In genomic region chr1:12477936-12478611, GRCh38 we compare ENCODE assay signal across 1 cellular context.
TF ChIP-seq lines count a peak whose summit lies in the region.

No MANE protein-coding gene starts in this region.

TF ChIP-seq in HepG2, 621 proteins besides CTCF, POLR2A, EP300 and RAD21 (continued from another document and continues in another):
- TF ChIP-seq ZNF615 (CRISPR knock-in tag; IDR thresholded peaks at IDR 0.05; ENCODE audit: borderline replicate concordance) (0 out of 2 replicates have a peak, but pooled peaks have one; percentile 81), HNRNPUL1 (IDR thresholded peaks at IDR 0.05; ENCODE audit: low read depth, low read length) (no peak), ZNF142 (CRISPR knock-in tag; IDR thresholded peaks at IDR 0.05) (peak; percentile 64; the same call in 1 of the 2 replicates), ZFP91 (CRISPR knock-in tag; IDR thresholded peaks at IDR 0.05; ENCODE audit: borderline replicate concordance) (peak; percentile 88; the same call in 1 of the 2 replicates), ZNF335 (CRISPR knock-in tag; IDR thresholded peaks at IDR 0.05) (peak; percentile 65; the same call in 1 of the 2 replicates), SKI (IDR thresholded peaks at IDR 0.05; ENCODE audit: partially characterized antibody) (peak; percentile 94), HOXA7 (CRISPR knock-in tag; IDR thresholded peaks at IDR 0.05) (no peak), ZNF513 (CRISPR knock-in tag; conservative IDR thresholded peaks at IDR 0.05) (no peak), ATRX (CRISPR knock-in tag; IDR thresholded peaks at IDR 0.05; ENCODE audit: borderline replicate concordance) (no peak), ZNF557 (CRISPR knock-in tag; IDR thresholded peaks at IDR 0.05) (0 out of 2 replicates have a peak, but pooled peaks have one; percentile 73), ZBTB7A (CRISPR knock-in tag; IDR thresholded peaks at IDR 0.05) (no peak), ZNF549 (CRISPR knock-in tag; IDR thresholded peaks at IDR 0.05) (no peak), ZNF703 (CRISPR knock-in tag; IDR thresholded peaks at IDR 0.05; ENCODE audit: borderline replicate concordance) (peak; percentile 89; the same call in 1 of the 2 replicates), ZFP36L2 (CRISPR knock-in tag; IDR thresholded peaks at IDR 0.05) (no peak), ZBTB14 (CRISPR knock-in tag; IDR thresholded peaks at IDR 0.05) (no peak), EED (CRISPR knock-in tag; IDR thresholded peaks at IDR 0.05) (no peak), ZSCAN31 (CRISPR knock-in tag; IDR thresholded peaks at IDR 0.05; ENCODE audit: low read depth) (peak; percentile 67), MIER2 (CRISPR knock-in tag; IDR thresholded peaks at IDR 0.05) (peak; percentile 67), ZNF788 (CRISPR knock-in tag; IDR thresholded peaks at IDR 0.05; ENCODE audit: borderline replicate concordance) (peak; percentile 85; the same call in 1 of the 2 replicates), XRCC5 (optimal IDR thresholded peaks at IDR 0.05; ENCODE audit: low read length) (peak; percentile 61), ZNF570 (CRISPR knock-in tag; IDR thresholded peaks at IDR 0.05; ENCODE audit: borderline replicate concordance) (no peak), ZBTB26 (CRISPR knock-in tag; IDR thresholded peaks at IDR 0.05; ENCODE audit: borderline replicate concordance) (0 out of 2 replicates have a peak, but pooled peaks have one; percentile 75), DMAP1 (CRISPR knock-in tag; IDR thresholded peaks at IDR 0.05) (peak; percentile 85), TAF15 (IDR thresholded peaks at IDR 0.05; ENCODE audit: low read depth, low read length, poor library complexity, severe bottlenecking) (no peak), PHF20 (CRISPR knock-in tag; IDR thresholded peaks at IDR 0.05) (no peak), HMGXB4 (CRISPR knock-in tag; IDR thresholded peaks at IDR 0.05; ENCODE audit: borderline replicate concordance in 1 of 2, low read depth in 1 of 2) (peak; percentile 41 to 75; a peak in 2 of 4 replicates), ZNF383 (CRISPR knock-in tag; IDR thresholded peaks at IDR 0.05; ENCODE audit: borderline replicate concordance) (no peak), MED13 (CRISPR knock-in tag; IDR thresholded peaks at IDR 0.05) (peak; percentile 71; the same call in 1 of the 2 replicates), ZNF740 (CRISPR knock-in tag; IDR thresholded peaks at IDR 0.05) (no peak), ZNF350 (CRISPR knock-in tag; IDR thresholded peaks at IDR 0.05; ENCODE audit: borderline replicate concordance, low read depth) (0 out of 2 replicates have a peak, but pooled peaks have one; percentile 65), NKX3-1 (CRISPR knock-in tag; IDR thresholded peaks at IDR 0.05) (no peak), ZNF264 (CRISPR knock-in tag; IDR thresholded peaks at IDR 0.05) (peak; percentile 82), DNMT1 (CRISPR knock-in tag; IDR thresholded peaks at IDR 0.05) (0 out of 2 replicates have a peak, but pooled peaks have one; percentile 34), ZFP90 (CRISPR knock-in tag; IDR thresholded peaks at IDR 0.05; ENCODE audit: borderline replicate concordance) (peak; percentile 94), FOXA1 (IDR thresholded peaks at IDR 0.05) (no peak), FOXA1 (CRISPR knock-in tag; IDR thresholded peaks at IDR 0.05) (peak; percentile 80; the same call in 1 of the 2 replicates), MAFK (conservative IDR thresholded peaks at IDR 0.05 in 1 of 2, IDR thresholded peaks at IDR 0.05 in 1 of 2; ENCODE audit: low read length in 2 of 2) (no peak), SP140L (CRISPR knock-in tag; IDR thresholded peaks at IDR 0.05; ENCODE audit: borderline replicate concordance) (no peak), BRD4 (CRISPR knock-in tag; IDR thresholded peaks at IDR 0.05) (0 out of 2 replicates have a peak, but pooled peaks have one; percentile 64), PREB (CRISPR knock-in tag; IDR thresholded peaks at IDR 0.05) (no peak), ATF1 (CRISPR knock-in tag; IDR thresholded peaks at IDR 0.05) (no peak)
- TF ChIP-seq, protein P1, sequence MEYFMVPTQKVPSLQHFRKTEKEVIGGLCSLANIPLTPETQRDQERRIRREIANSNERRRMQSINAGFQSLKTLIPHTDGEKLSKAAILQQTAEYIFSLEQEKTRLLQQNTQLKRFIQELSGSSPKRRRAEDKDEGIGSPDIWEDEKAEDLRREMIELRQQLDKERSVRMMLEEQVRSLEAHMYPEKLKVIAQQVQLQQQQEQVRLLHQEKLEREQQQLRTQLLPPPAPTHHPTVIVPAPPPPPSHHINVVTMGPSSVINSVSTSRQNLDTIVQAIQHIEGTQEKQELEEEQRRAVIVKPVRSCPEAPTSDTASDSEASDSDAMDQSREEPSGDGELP (IDR thresholded peaks at IDR 0.05; ENCODE audit: borderline replicate concordance, low read depth): peak; percentile 35; the same call in 1 of the 2 replicates
- TF ChIP-seq, protein P2, sequence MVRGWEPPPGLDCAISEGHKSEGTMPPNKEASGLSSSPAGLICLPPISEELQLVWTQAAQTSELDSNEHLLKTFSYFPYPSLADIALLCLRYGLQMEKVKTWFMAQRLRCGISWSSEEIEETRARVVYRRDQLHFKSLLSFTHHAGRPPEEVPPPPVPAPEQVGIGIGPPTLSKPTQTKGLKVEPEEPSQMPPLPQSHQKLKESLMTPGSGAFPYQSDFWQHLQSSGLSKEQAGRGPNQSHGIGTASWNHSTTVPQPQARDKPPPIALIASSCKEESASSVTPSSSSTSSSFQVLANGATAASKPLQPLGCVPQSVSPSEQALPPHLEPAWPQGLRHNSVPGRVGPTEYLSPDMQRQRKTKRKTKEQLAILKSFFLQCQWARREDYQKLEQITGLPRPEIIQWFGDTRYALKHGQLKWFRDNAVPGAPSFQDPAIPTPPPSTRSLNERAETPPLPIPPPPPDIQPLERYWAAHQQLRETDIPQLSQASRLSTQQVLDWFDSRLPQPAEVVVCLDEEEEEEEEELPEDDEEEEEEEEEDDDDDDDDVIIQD (CRISPR knock-in tag; IDR thresholded peaks at IDR 0.05; ENCODE audit: low read depth): peak; percentile 70
- TF ChIP-seq, protein P3, sequence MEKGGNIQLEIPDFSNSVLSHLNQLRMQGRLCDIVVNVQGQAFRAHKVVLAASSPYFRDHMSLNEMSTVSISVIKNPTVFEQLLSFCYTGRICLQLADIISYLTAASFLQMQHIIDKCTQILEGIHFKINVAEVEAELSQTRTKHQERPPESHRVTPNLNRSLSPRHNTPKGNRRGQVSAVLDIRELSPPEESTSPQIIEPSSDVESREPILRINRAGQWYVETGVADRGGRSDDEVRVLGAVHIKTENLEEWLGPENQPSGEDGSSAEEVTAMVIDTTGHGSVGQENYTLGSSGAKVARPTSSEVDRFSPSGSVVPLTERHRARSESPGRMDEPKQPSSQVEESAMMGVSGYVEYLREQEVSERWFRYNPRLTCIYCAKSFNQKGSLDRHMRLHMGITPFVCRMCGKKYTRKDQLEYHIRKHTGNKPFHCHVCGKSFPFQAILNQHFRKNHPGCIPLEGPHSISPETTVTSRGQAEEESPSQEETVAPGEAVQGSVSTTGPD (CRISPR knock-in tag; IDR thresholded peaks at IDR 0.05): peak; percentile 43; the same call in 1 of the 2 replicates
